ENCODE assay signal across 1 cellular context in genomic region chr10:124917168-124917938, GRCh38.
TF ChIP-seq lines count a peak whose summit lies in the region.

No MANE protein-coding gene starts in this region.

TF ChIP-seq in SK-N-SH, 30 proteins besides CTCF, POLR2A, EP300 and RAD21 (continued from another document):
- TF ChIP-seq MXI1 (IDR thresholded peaks at IDR 0.05; ENCODE audit: low read depth, low read length) (no peak; the same call in 1 of the 2 replicates), JUND (IDR thresholded peaks at IDR 0.05) (no peak)
TF ChIP-seq in SK-N-SH: peak in this region for 0.
